Comparison of ENCODE assay signal across 19 cellular contexts in genomic region chr2:12010779-12011178, GRCh38.
DNase-seq lines count a peak whose midpoint lies in the region; ATAC-seq, FAIRE-seq and TF ChIP-seq lines count a peak whose summit lies in the region.
"Had no signal": no experiment of that assay in that cellular context is flagged by ENCODE, and none has a peak within 500 bp of the region (broad histone marks: within the 10 kb centered on the region; RNA-seq: fewer than 3 reads in every experiment).

No MANE protein-coding gene starts in this region.

- no peak overlapping the region for H3K4me3 ChIP-seq in Loucy (ENCODE audit: low read length, poor library complexity, severe bottlenecking)
- no peak overlapping the region for H3K4me3 ChIP-seq in GM12878
- H3K4me3 ChIP-seq: SJCRH30 had no signal

- H3K4me1 Mint-ChIP-seq in activated CD4-positive, alpha-beta T cell treated with anti-CD3 and anti-CD28 coated beads, Interleukin-2, amount 10 ng/mL, durations not matched to agents 24 days and 14 days: peaks cover 3% of the 10 kb centered on the region

- no peaks in the 10 kb centered on the region for H3K79me2 ChIP-seq in Loucy (ENCODE audit: insufficient read depth, low read length)
- H3K79me2 ChIP-seq in GM12878 (ENCODE audit: control insufficient read depth, insufficient read depth, low read length): peaks cover 2% of the 10 kb centered on the region

- CTCF ChIA-PET in GM12878 (lab: Yijun Ruan, JAX): interaction anchor here (0.7 to 2.2 kb wide), 8 partner anchors 15 to 303 kb away, joined by 3 to 10 read pairs (median 5); no protein-coding TSS in a partner anchor

- no peak for TF ChIP-seq RAD21 in GM12878 (IDR thresholded peaks at IDR 0.05; ENCODE audit: insufficient read depth, low read depth, low read length)

- H3K36me3 ChIP-seq in Loucy (ENCODE audit: insufficient read depth, low read length) (no peaks in the 10 kb centered on the region), GM12878 (ENCODE audit: control insufficient read depth in 2 of 2, insufficient read depth in 2 of 2, low read length in 1 of 2) (peaks cover 0 to 3% of the 10 kb centered on the region in 2 experiments; a peak in 2 of 4 replicates)
- H3K36me3 ChIP-seq: SJCRH30 had no signal

- BruUV-seq in GM12878 (replicated peaks; lab: Mats Ljungman, UMichigan): no TSS peak

- no peaks in the 10 kb centered on the region for H4K20me1 ChIP-seq in Loucy (ENCODE audit: insufficient read depth, low read length, poor library complexity, severe bottlenecking)
- H4K20me1 ChIP-seq in GM12878 (ENCODE audit: control insufficient read depth, insufficient read depth): no peaks in the 10 kb centered on the region

- in situ Hi-C loops in GM12878 (cut with MboI): no loop called here

- SMC1A ChIA-PET in GM12878 (lab: Charles Lee; ENCODE audit: uncharacterized antibody, unreplicated experiment): interaction anchor here (0.6 to 4.3 kb wide), 22 partner anchors 11 to 1930 kb away, joined by 3 to 34 read pairs (median 4); partner anchors contain the start of gene TRIB2

- no peaks in the 10 kb centered on the region for H3F3A ChIP-seq in Loucy (ENCODE audit: low read depth)

- H3K9me3 Mint-ChIP-seq in activated CD4-positive, alpha-beta T cell treated with anti-CD3 and anti-CD28 coated beads, Interleukin-2, amount 10 ng/mL, durations not matched to agents 24 days and 14 days: no peaks in the 10 kb centered on the region

- no peak for TF ChIP-seq POLR2A in GM12878 (IDR thresholded peaks at IDR 0.05; ENCODE audit: low read depth, low read length)

- intact Hi-C loops in GM12878 (cut with micrococcal nuclease; ENCODE audit: unreplicated experiment): loop anchor here (2.0 kb wide), 1 partner anchor 66 kb away; no protein-coding TSS in a partner anchor
- intact Hi-C loops in activated CD4-positive, alpha-beta T cell treated with anti-CD3 and anti-CD28 coated beads, Interleukin-2, amount 10 ng/mL, durations not matched to agents 24 days and 14 days (cut with micrococcal nuclease): no loop called here

- H3K9ac ChIP-seq in Loucy (ENCODE audit: low read depth, low read length, poor library complexity, severe bottlenecking): no peak overlapping the region
- H3K9ac ChIP-seq in GM12878 (ENCODE audit: control insufficient read depth, insufficient read depth, low read length): no peak overlapping the region

- 0 out of 2 replicates have a peak overlapping the region, but pooled peaks have one; percentile 4 for H2AFZ ChIP-seq in Loucy (ENCODE audit: low read length)
- no peak overlapping the region for H2AFZ ChIP-seq in GM12878 (ENCODE audit: control insufficient read depth, low read depth, low read length)

- H3K4me1 ChIP-seq in Loucy (ENCODE audit: insufficient read depth, low read length, poor library complexity, severe bottlenecking): peaks cover 48% of the 10 kb centered on the region
- peaks cover 60% of the 10 kb centered on the region for H3K4me1 ChIP-seq in GM12878 (ENCODE audit: control insufficient read depth, insufficient read depth, low read length)

- H3K36me3 Mint-ChIP-seq in activated CD4-positive, alpha-beta T cell treated with anti-CD3 and anti-CD28 coated beads, Interleukin-2, amount 10 ng/mL, durations not matched to agents 24 days and 14 days (ENCODE audit: low read depth): no peaks in the 10 kb centered on the region

- no peak for TF ChIP-seq CTCF in Loucy (conservative IDR thresholded peaks at IDR 0.05; ENCODE audit: low read length)
- TF ChIP-seq CTCF in GM12878 (IDR thresholded peaks at IDR 0.05 in 2 of 3, conservative IDR thresholded peaks at IDR 0.05 in 1 of 3; ENCODE audit: control insufficient read depth in 2 of 3, extremely low read depth in 1 of 3, insufficient read depth in 1 of 3, low read depth in 3 of 3, low read length in 3 of 3): no peak

- no peak overlapping the region for H3K4me2 ChIP-seq in Loucy (ENCODE audit: low read depth, low read length, poor library complexity, severe bottlenecking)
- peak overlapping the region; percentile 35; the same call in 1 of the 2 replicates for H3K4me2 ChIP-seq in GM12878 (ENCODE audit: control insufficient read depth, insufficient read depth)

- no peak overlapping the region for H3K27ac ChIP-seq in GM12878 (ENCODE audit: control insufficient read depth, insufficient read depth)
- H3K27ac ChIP-seq: HL-60, SJCRH30 had no signal

- no peak for TF ChIP-seq EP300 in GM12878 (IDR thresholded peaks at IDR 0.05; ENCODE audit: borderline replicate concordance in 1 of 2, control insufficient read depth in 1 of 2, low read depth in 2 of 2, low read length in 2 of 2)

- RAD21 ChIA-PET in GM12878 (lab: Charles Lee; ENCODE audit: unreplicated experiment): interaction anchor here (1.1 to 2.8 kb wide), 9 partner anchors 22 to 705 kb away, joined by 3 to 18 read pairs (median 12); partner anchors contain the start of gene TRIB2

- WGBS in GM12878 (ENCODE audit: insufficient coverage, insufficient replicate concordance, low lambda C conversion rate, missing lambda C conversion rate): 88% methylated on average over 4 of the region's 4 CpGs

- H3K27me3 ChIP-seq in Loucy (ENCODE audit: insufficient read depth, low read length, poor library complexity, severe bottlenecking): no peaks in the 10 kb centered on the region
- H3K27me3 ChIP-seq in GM12878 (replicated peaks in 1 of 2; ENCODE audit: control insufficient read depth in 2 of 2, insufficient read depth in 2 of 2, low read length in 1 of 2): no peaks in the 10 kb centered on the region
- H3K27me3 ChIP-seq: SJCRH30 had no signal

- no peaks in the 10 kb centered on the region for H3K9me3 ChIP-seq in Loucy (ENCODE audit: insufficient read depth, low read depth, low read length)
- no peaks in the 10 kb centered on the region; the same call in 2 of the 3 replicates for H3K9me3 ChIP-seq in GM12878 (replicated peaks; ENCODE audit: control insufficient read depth, insufficient read depth, low read length)
- H3K9me3 ChIP-seq: SJCRH30 had no signal

- POLR2A ChIA-PET in GM12878 (lab: Charles Lee): interaction anchor here (1.1 to 2.4 kb wide), 3 partner anchors 12 to 36 kb away, joined by 3 to 11 read pairs (median 3); no protein-coding TSS in a partner anchor

- no peak for ATAC-seq in GM12878
- ATAC-seq in left lobe of liver: peak; percentile 60
- ATAC-seq in GM21447 (IDR thresholded peaks at IDR 0.05; ENCODE audit: unreplicated experiment): no peak
- ATAC-seq in GM19328 (IDR thresholded peaks at IDR 0.05; ENCODE audit: unreplicated experiment): no peak
- ATAC-seq: Panc1 had no signal

- peaks cover 50% of the 10 kb centered on the region for H3K27me3 Mint-ChIP-seq in activated CD4-positive, alpha-beta T cell treated with anti-CD3 and anti-CD28 coated beads, Interleukin-2, amount 10 ng/mL, durations not matched to agents 24 days and 14 days
- H3K27me3 Mint-ChIP-seq: B cell had no signal

- DNase-seq in GM12878 (ENCODE audit: low read depth, low spot score) (no peak), left lobe of liver (ENCODE audit: low spot score) (no peak), renal cortical epithelial cell (ENCODE audit: low read depth) (peak; percentile 66)
- no peak for DNase-seq in activated CD4-positive, alpha-beta T cell treated with anti-CD3 and anti-CD28 coated beads, Interleukin-2, amount 10 ng/mL, durations not matched to agents 24 days and 14 days
- DNase-seq: COR-L47, IMR-90, NCI-H1417 treated with DMSO at 0.1 percent for 48 hours, NCI-H187 treated with DMSO at 0.1 percent for 48 hours, NCI-H226, NCI-H524, NCI-H82, SJCRH30 had no signal

- no peak overlapping the region for H3K4me3 Mint-ChIP-seq in activated CD4-positive, alpha-beta T cell treated with anti-CD3 and anti-CD28 coated beads, Interleukin-2, amount 10 ng/mL, durations not matched to agents 24 days and 14 days

- no peaks in the 10 kb centered on the region for H3K9me2 ChIP-seq in Loucy (replicated peaks; ENCODE audit: low read depth, low read length)

- H3K27ac Mint-ChIP-seq in activated CD4-positive, alpha-beta T cell treated with anti-CD3 and anti-CD28 coated beads, Interleukin-2, amount 10 ng/mL, durations not matched to agents 24 days and 14 days: no peak overlapping the region
- H3K27ac Mint-ChIP-seq: B cell had no signal

- no peak for FAIRE-seq in GM12878 (lab: Jason Lieb, UNC)
- FAIRE-seq: GM12892 had no signal

TF ChIP-seq in GM12878, 131 proteins besides CTCF, POLR2A, EP300 and RAD21:
- TF ChIP-seq BHLHE40 (IDR thresholded peaks at IDR 0.05; ENCODE audit: borderline replicate concordance in 1 of 2, low read depth in 2 of 2, low read length in 1 of 2) (peak; percentile 48 to 77; a peak in 3 of 4 replicates), FOS (IDR thresholded peaks at IDR 0.05; ENCODE audit: borderline replicate concordance, extremely low read depth, insufficient read length) (no peak)
